Comparison of ENCODE assay signal across 8 cellular contexts in the genomic region with DNA sequence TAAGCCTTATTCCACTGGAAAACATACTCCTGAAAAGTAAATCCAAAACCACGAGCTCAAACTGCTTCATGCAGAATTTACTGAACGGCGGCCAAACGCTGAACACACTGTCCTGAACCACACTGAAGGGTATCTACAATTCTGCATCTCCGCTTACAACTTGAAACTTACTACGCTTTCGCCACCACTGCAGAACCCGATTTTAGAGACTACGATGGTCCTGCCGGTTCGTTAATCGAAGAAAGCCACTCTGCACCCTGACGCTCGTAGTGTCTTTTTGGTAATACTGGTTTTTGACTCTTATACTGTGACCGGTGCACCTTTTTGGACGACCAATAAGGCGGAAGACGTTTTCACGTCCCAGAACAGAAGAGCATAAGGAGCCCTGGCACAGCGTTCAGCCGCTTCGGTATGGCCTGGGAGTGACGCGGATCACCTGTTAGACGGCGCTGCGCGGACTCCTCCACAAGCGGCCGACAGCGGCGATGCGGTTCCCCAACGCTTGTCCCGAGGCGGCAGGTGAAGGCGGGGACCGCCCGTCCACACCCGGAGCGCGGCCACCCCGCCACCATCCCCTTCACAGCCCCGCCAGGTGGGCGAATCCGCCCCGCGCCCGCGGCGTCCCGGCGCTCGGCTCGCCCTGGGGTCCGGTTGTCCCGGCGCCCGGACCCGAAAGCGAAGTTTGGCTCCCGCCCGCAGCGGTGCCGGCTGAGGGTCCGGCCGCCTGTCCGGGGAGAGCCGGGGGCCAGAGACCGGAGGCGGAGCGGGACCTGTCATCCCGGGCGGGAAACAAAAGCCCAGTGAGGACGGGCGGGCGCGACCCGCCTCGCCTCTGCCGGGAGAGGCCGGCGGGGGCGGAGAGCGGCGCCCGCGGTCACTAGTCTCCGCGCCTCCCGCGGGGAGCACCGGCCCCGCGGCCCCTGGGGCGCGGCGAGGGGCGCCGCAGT. TPM values are rescaled to one million over a fixed set of nuclear protein-coding genes. Genes with fewer than 3 reads are reported as not detected.
DNase-seq lines count a peak whose midpoint lies in the region; ATAC-seq, FAIRE-seq and TF ChIP-seq lines count a peak whose summit lies in the region.

No MANE protein-coding gene starts in this region.

- dilution Hi-C loops in endothelial cell of umbilical vein (cut with MboI; ENCODE audit: extremely low pct_ligation_motif_present, low sequenced_read_pairs): no loop called here

- intact Hi-C loops in endothelial cell of umbilical vein (cut with micrococcal nuclease): loop anchor here (1.0 kb wide), 4 partner anchors 31 to 85 kb away; no protein-coding TSS in a partner anchor
- intact Hi-C loops in mucosa of descending colon (cut with DNase I, micrococcal nuclease): loop anchor here (2.0 to 5.0 kb wide), 2 partner anchors 39 to 49 kb away; partner anchors contain the start of gene ARMC12 (in 1 of the 2)

- DNase-seq in NK-92 treated with Interleukin-12 subunit alpha and Interleukin-12 subunit beta, amount 100 ng/mL, for 24 hours (lab: John Stamatoyannopoulos, UW): peak; percentile 59
- DNase-seq in NK-92 (lab: John Stamatoyannopoulos, UW; ENCODE audit: unreplicated experiment) (no peak), NCI-H345 (lab: John Stamatoyannopoulos, UW) (peak; percentile 45), endothelial cell of umbilical vein (ENCODE audit: low read depth, low spot score) (peak; percentile 72), mucosa of descending colon (peak; percentile 76 to 83 (median 79))
- peak; percentile 24 to 31 for DNase-seq in activated CD8-positive, alpha-beta memory T cell treated with anti-CD3 and anti-CD28 coated beads for 4 hours (ENCODE audit: low read depth in 2 of 2)
- DNase-seq in stimulated activated CD8-positive, alpha-beta memory T cell treated with anti-CD3 and anti-CD28 coated beads, Interleukin-4, amount 100 ng/mL, for 48 hours: peak; percentile 70

- CTCF ChIA-PET in endothelial cell of umbilical vein (lab: Charles Lee): interaction anchor here (1.0 to 7.8 kb wide), 8 partner anchors 20 to 407 kb away, joined by 3 to 100 read pairs (median 5); partner anchors contain the start of gene ARMC12

- H3K9me3 ChIP-seq in endothelial cell of umbilical vein (replicated peaks; ENCODE audit: control insufficient read depth, insufficient read depth, low read length) (no peaks in the 10 kb centered on the region), mucosa of descending colon (no peaks in the 10 kb centered on the region)

- TF ChIP-seq POLR2A in endothelial cell of umbilical vein (IDR thresholded peaks at IDR 0.05; ENCODE audit: low read depth, low read length): no peak

- H3K36me3 ChIP-seq in endothelial cell of umbilical vein (ENCODE audit: control insufficient read depth in 2 of 2, extremely low read depth in 1 of 2, insufficient read depth in 2 of 2, low read length in 2 of 2): no peaks in the 10 kb centered on the region
- H3K36me3 ChIP-seq in mucosa of descending colon (ENCODE audit: low read depth): no peaks in the 10 kb centered on the region

- H3K79me2 ChIP-seq in endothelial cell of umbilical vein (ENCODE audit: control insufficient read depth, insufficient read depth, low read length): peaks cover 48% of the 10 kb centered on the region

- BruUV-seq in endothelial cell of umbilical vein (replicated peaks; lab: Mats Ljungman, UMichigan): no TSS peak

- no peak for TF ChIP-seq CTCF in endothelial cell of umbilical vein (IDR thresholded peaks at IDR 0.05; ENCODE audit: extremely low read depth in 1 of 2, insufficient read depth in 1 of 2, low read depth in 1 of 2, low read length in 2 of 2)
- no peak for TF ChIP-seq CTCF in mucosa of descending colon (IDR thresholded peaks at IDR 0.05)

- peak overlapping the region; percentile 89 for H3K9ac ChIP-seq in endothelial cell of umbilical vein (replicated peaks; ENCODE audit: extremely low read depth, insufficient read depth, low read length)

- no peaks in the 10 kb centered on the region for H3K9me1 ChIP-seq in endothelial cell of umbilical vein (replicated peaks; ENCODE audit: control insufficient read depth, extremely low read depth, insufficient read depth, low read length)

- FAIRE-seq in endothelial cell of umbilical vein (lab: Jason Lieb, UNC): peak; percentile 62

- H3K4me2 ChIP-seq in endothelial cell of umbilical vein (ENCODE audit: insufficient read depth, low read length): peak overlapping the region; percentile 92

- POLR2A ChIA-PET in endothelial cell of umbilical vein (lab: Charles Lee): no interaction called here

- ATAC-seq in HG02970 (IDR thresholded peaks at IDR 0.05; ENCODE audit: low FRiP score, unreplicated experiment) (peak; percentile 29), mucosa of descending colon (peak; percentile 73)

- H3K4me3 ChIP-seq in endothelial cell of umbilical vein (replicated peaks in 1 of 3; ENCODE audit: insufficient read depth in 1 of 3, low read depth in 1 of 3, low read length in 3 of 3): peak overlapping the region; percentile 55 to 91 (median 56)
- peak overlapping the region; percentile 93 for H3K4me3 ChIP-seq in mucosa of descending colon

- H3K4me1 ChIP-seq in endothelial cell of umbilical vein (ENCODE audit: control insufficient read depth, extremely low read depth, insufficient read depth, low read length) (peaks cover 10% of the 10 kb centered on the region), mucosa of descending colon (ENCODE audit: low read depth) (peaks cover 6% of the 10 kb centered on the region)

- peak overlapping the region; percentile 90 for H2AFZ ChIP-seq in endothelial cell of umbilical vein (ENCODE audit: low read depth, low read length)

- H3K27me3 ChIP-seq in endothelial cell of umbilical vein (ENCODE audit: control insufficient read depth in 2 of 2, insufficient read depth in 2 of 2, low read length in 2 of 2): no peaks in the 10 kb centered on the region

- peak overlapping the region; percentile 79 for H3K27ac ChIP-seq in endothelial cell of umbilical vein (ENCODE audit: insufficient read depth, low read depth, low read length)

- no peaks in the 10 kb centered on the region for H4K20me1 ChIP-seq in endothelial cell of umbilical vein (replicated peaks; ENCODE audit: control insufficient read depth, extremely low read depth, insufficient read depth, low read length)

TF ChIP-seq in endothelial cell of umbilical vein, 7 proteins besides CTCF, POLR2A, EP300 and RAD21:
- TF ChIP-seq EZH2 (IDR thresholded peaks at IDR 0.05; ENCODE audit: borderline replicate concordance, low read depth, low read length, severe bottlenecking): no peak
- TF ChIP-seq JUN (IDR thresholded peaks at IDR 0.05; ENCODE audit: borderline replicate concordance, insufficient read depth, insufficient read length, low read depth): no peak
- TF ChIP-seq, protein P1, sequence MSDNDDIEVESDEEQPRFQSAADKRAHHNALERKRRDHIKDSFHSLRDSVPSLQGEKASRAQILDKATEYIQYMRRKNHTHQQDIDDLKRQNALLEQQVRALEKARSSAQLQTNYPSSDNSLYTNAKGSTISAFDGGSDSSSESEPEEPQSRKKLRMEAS (IDR thresholded peaks at IDR 0.05; ENCODE audit: insufficient read depth, insufficient read length): no peak
- TF ChIP-seq GATA2 (IDR thresholded peaks at IDR 0.05; ENCODE audit: insufficient read depth, insufficient read length, low read depth, low read length): no peak
- no peak for TF ChIP-seq POLR2AphosphoS5 (IDR thresholded peaks at IDR 0.05; ENCODE audit: insufficient read depth, low read depth, low read length)
- TF ChIP-seq FOS (IDR thresholded peaks at IDR 0.05; ENCODE audit: borderline replicate concordance, insufficient read depth, low read length): no peak
- no peak for TF ChIP-seq MYC (IDR thresholded peaks at IDR 0.05; ENCODE audit: low read depth, low read length)

RNA-seq across cellular contexts. Expression of gene FKBP5, which starts 0.8 kb away (rescaled TPM):
- total RNA-seq in endothelial cell of umbilical vein (56.8 and 70.6 TPM in 2 replicates), mucosa of descending colon (100 to 1,000 TPM in 2 of 3 donors, 10 to 100 TPM in 1; 22.1 to 174 (median 150) TPM)
- polyA plus RNA-seq in endothelial cell of umbilical vein: 11.4 and 16.7 TPM in 2 replicates
- 25.2 and 28.8 TPM in 2 replicates for polyA plus RNA-seq in endothelial cell of umbilical vein (2011; cell fraction: cytosol; rRNA removed)
- 21.3 and 25.5 TPM in 2 replicates for polyA plus RNA-seq in endothelial cell of umbilical vein (2011; cell fraction: nucleus; rRNA removed)
- 45.7 and 53.5 TPM in 2 replicates for polyA plus RNA-seq in endothelial cell of umbilical vein (2012)
- 16.7 and 19.6 TPM in 2 replicates for polyA minus RNA-seq in endothelial cell of umbilical vein
- polyA minus RNA-seq in endothelial cell of umbilical vein (2011; cell fraction: cytosol; rRNA and poly(A)+ RNA removed): 6.9 TPM
- 14.3 and 19.4 TPM in 2 replicates for polyA minus RNA-seq in endothelial cell of umbilical vein (2011; cell fraction: nucleus; rRNA and poly(A)+ RNA removed)

RNA-seq across cellular contexts. Expression of gene ARMC12, which starts 48.9 kb away (rescaled TPM):
- total RNA-seq in endothelial cell of umbilical vein (0.90 and 0.91 TPM in 2 replicates), mucosa of descending colon (under 1 TPM; 0.31 to 0.55 (median 0.44) TPM)
- 1.9 and 2.1 TPM in 2 replicates for polyA plus RNA-seq in endothelial cell of umbilical vein
- polyA plus RNA-seq in endothelial cell of umbilical vein (2011; cell fraction: cytosol; rRNA removed): 0.59 and 0.68 TPM in 2 replicates
- 6.1 and 8.3 TPM in 2 replicates for polyA plus RNA-seq in endothelial cell of umbilical vein (2011; cell fraction: nucleus; rRNA removed)
- polyA plus RNA-seq in endothelial cell of umbilical vein (2012): 0.72 and 0.91 TPM in 2 replicates
- polyA minus RNA-seq in endothelial cell of umbilical vein: 0.36 and 1.00 TPM in 2 replicates
- polyA minus RNA-seq in endothelial cell of umbilical vein (2011; cell fraction: cytosol; rRNA and poly(A)+ RNA removed): not detected
- 1.1 TPM in 1 of 2 replicates, not detected in the other for polyA minus RNA-seq in endothelial cell of umbilical vein (2011; cell fraction: nucleus; rRNA and poly(A)+ RNA removed)
